8 cellular contexts compared by ENCODE assay signal in genomic region chr6:85641522-85641915, GRCh38. TPM values are rescaled to one million over a fixed set of nuclear protein-coding genes. Genes with fewer than 3 reads are reported as not detected.
DNase-seq lines count a peak whose midpoint lies in the region; ATAC-seq and TF ChIP-seq lines count a peak whose summit lies in the region.

No MANE protein-coding gene starts in this region.

- H3K9me3 ChIP-seq in prostate gland = no peaks in the 10 kb centered on the region

- under 1% methylated on average over 14 of the region's 14 CpGs for WGBS in prostate gland

- H3K36me3 ChIP-seq in prostate gland = no peaks in the 10 kb centered on the region

- H3K36me3 Mint-ChIP-seq in T-helper 1 cell treated with Interleukin-12 subunit alpha and Interleukin-12 subunit beta and Interleukin-4 antibody, amounts not matched to agents 30 μg/mL and 1 μg/mL, for 36 hours (ENCODE audit: low read depth) = peaks cover 46% of the 10 kb centered on the region

- TF ChIP-seq CTCF in fibroblast of villous mesenchyme (IDR thresholded peaks at IDR 0.05; ENCODE audit: insufficient read depth, low read depth, low read length) = no peak
- TF ChIP-seq CTCF in prostate gland (IDR thresholded peaks at IDR 0.05) = no peak

- H3K27me3 Mint-ChIP-seq in T-helper 1 cell treated with Interleukin-12 subunit alpha and Interleukin-12 subunit beta and Interleukin-4 antibody, amounts not matched to agents 30 μg/mL and 1 μg/mL, for 36 hours (ENCODE audit: low read depth) = no peaks in the 10 kb centered on the region

- H3K27ac ChIP-seq in prostate gland = peak overlapping the region; percentile 95 to 100

- H3K27me3 ChIP-seq in prostate gland (replicated peaks; ENCODE audit: insufficient read depth) = no peaks in the 10 kb centered on the region

- H3K4me1 Mint-ChIP-seq in T-helper 1 cell treated with Interleukin-12 subunit alpha and Interleukin-12 subunit beta and Interleukin-4 antibody, amounts not matched to agents 30 μg/mL and 1 μg/mL, for 36 hours (ENCODE audit: low read depth) = peaks cover 50% of the 10 kb centered on the region

- peak overlapping the region; percentile 68 for H3K27ac Mint-ChIP-seq in T-helper 1 cell treated with Interleukin-12 subunit alpha and Interleukin-12 subunit beta and Interleukin-4 antibody, amounts not matched to agents 30 μg/mL and 1 μg/mL, for 36 hours

- peaks cover 6% of the 10 kb centered on the region for H3K4me1 ChIP-seq in prostate gland (replicated peaks)

- H3K4me3 ChIP-seq in fibroblast of villous mesenchyme (ENCODE audit: low read depth, low read length) (peak overlapping the region; percentile 99), prostate gland (peak overlapping the region; percentile 79 to 99)

- intact Hi-C loops in prostate gland (cut with DNase I) = loop anchor here (10.0 kb wide), 1 partner anchor 187 kb away; the partner anchor contains the start of gene NT5E

- no peak for ATAC-seq in GM18502 (IDR thresholded peaks at IDR 0.05; ENCODE audit: poor library complexity, unreplicated experiment)

- peak overlapping the region; percentile 89 for H3K4me3 Mint-ChIP-seq in T-helper 1 cell treated with Interleukin-12 subunit alpha and Interleukin-12 subunit beta and Interleukin-4 antibody, amounts not matched to agents 30 μg/mL and 1 μg/mL, for 36 hours

- H3K9me3 Mint-ChIP-seq in T-helper 1 cell treated with Interleukin-12 subunit alpha and Interleukin-12 subunit beta and Interleukin-4 antibody, amounts not matched to agents 30 μg/mL and 1 μg/mL, for 36 hours = no peaks in the 10 kb centered on the region

- peak in 2 of 3 experiments; percentile 6 to 10 for DNase-seq in activated CD8-positive, alpha-beta memory T cell treated with anti-CD3 and anti-CD28 coated beads for 48 hours (ENCODE audit: low read depth in 2 of 3, low spot score in 2 of 3)
- DNase-seq in activated CD8-positive, alpha-beta memory T cell treated with anti-CD3 and anti-CD28 coated beads for 24 hours = no peak
- DNase-seq in fibroblast of villous mesenchyme (ENCODE audit: low read depth) = no peak
- no peak for DNase-seq in prostate gland (ENCODE audit: low spot score)
- no peak for DNase-seq in activated gamma-delta T cell (lab: John Stamatoyannopoulos, UW)
- DNase-seq in stimulated activated CD4-positive, alpha-beta T cell treated with anti-CD3 and anti-CD28 coated beads, Interleukin-4, amount 100 ng/mL, for 4 hours = no peak

- no peak for TF ChIP-seq POLR2A in prostate gland (IDR thresholded peaks at IDR 0.05)

RNA-seq across cellular contexts. Expression of gene SYNCRIP, which starts 1.2 kb away (rescaled TPM):
- total RNA-seq in fibroblast of villous mesenchyme (56.7 and 68.7 TPM in 2 replicates), prostate gland (10 to 100 TPM; 46.1 to 49.7 TPM)

RNA-seq across cellular contexts. Expression of gene SNX14, which starts 47.9 kb away (rescaled TPM):
- total RNA-seq in fibroblast of villous mesenchyme = 113 and 151 TPM in 2 replicates
- total RNA-seq in prostate gland = 10 to 100 TPM; 40.7 to 67.2 TPM

Comparison
In these comparisons a context has a peak if more than half of its experiments do, and no peak if none do; other contexts are left out.
1. DNase-seq: peak in activated CD8-positive, alpha-beta memory T cell treated with anti-CD3 and anti-CD28 coated beads for 48 hours (2 of 3); none in activated CD8-positive, alpha-beta memory T cell treated with anti-CD3 and anti-CD28 coated beads for 24 hours (single experiment), fibroblast of villous mesenchyme (single experiment), prostate gland (single experiment), activated gamma-delta T cell (single experiment) and stimulated activated CD4-positive, alpha-beta T cell treated with anti-CD3 and anti-CD28 coated beads, Interleukin-4, amount 100 ng/mL, for 4 hours (0 of 2).